Comparison of ENCODE assay signal across 9 cellular contexts in genomic region chr7:361680-362415, GRCh38.
DNase-seq lines count a peak whose midpoint lies in the region; ATAC-seq and TF ChIP-seq lines count a peak whose summit lies in the region.
"Had no signal": no experiment of that assay in that cellular context is flagged by ENCODE, and none has a peak within 500 bp of the region (broad histone marks: within the 10 kb centered on the region; RNA-seq: fewer than 3 reads in every experiment).

No MANE protein-coding gene starts in this region.

- H3K4me1 ChIP-seq in right atrium auricular region (peaks cover 0 to 9% of the 10 kb centered on the region in 2 donors), spleen (peaks cover 16 to 63% (median 46%) of the 10 kb centered on the region in 6 donors), BE2C (no peaks in the 10 kb centered on the region)

- H3K4me3 ChIP-seq in right atrium auricular region (peak overlapping the region; percentile 4 to 37), spleen (peak overlapping the region in 5 of 8 donors; percentile 1 to 51 (median 6)), BE2C (ENCODE audit: low read depth, low read length) (no peak overlapping the region)

- no peaks in the 10 kb centered on the region for H3K27me3 Mint-ChIP-seq in activated CD4-positive, alpha-beta T cell treated with anti-CD3 and anti-CD28 coated beads for 36 hours
- H3K27me3 Mint-ChIP-seq in activated CD4-positive, alpha-beta memory T cell treated with anti-CD3 and anti-CD28 coated beads, Interleukin-2, amount 10 ng/mL, durations not matched to agents 7 days and 5 days: peaks cover 9% of the 10 kb centered on the region

- peaks cover 7% of the 10 kb centered on the region for H3K9me3 Mint-ChIP-seq in activated CD4-positive, alpha-beta T cell treated with anti-CD3 and anti-CD28 coated beads for 36 hours (ENCODE audit: low read depth)
- H3K9me3 Mint-ChIP-seq in activated CD4-positive, alpha-beta memory T cell treated with anti-CD3 and anti-CD28 coated beads, Interleukin-2, amount 10 ng/mL, durations not matched to agents 7 days and 5 days: peaks cover 5% of the 10 kb centered on the region

- TF ChIP-seq CTCF in right atrium auricular region (IDR thresholded peaks at IDR 0.05) (no peak), spleen (IDR thresholded peaks at IDR 0.05 in 8 of 11, conservative IDR thresholded peaks at IDR 0.05 in 3 of 11) (no peak), BE2C (IDR thresholded peaks at IDR 0.05; ENCODE audit: low read depth, low read length) (no peak)

- H3K27ac Mint-ChIP-seq in activated CD4-positive, alpha-beta T cell treated with anti-CD3 and anti-CD28 coated beads for 36 hours: peak overlapping the region; percentile 90
- H3K27ac Mint-ChIP-seq in activated CD4-positive, alpha-beta memory T cell treated with anti-CD3 and anti-CD28 coated beads, Interleukin-2, amount 10 ng/mL, durations not matched to agents 7 days and 5 days: peak overlapping the region; percentile 77

- ATAC-seq in activated CD4-positive, alpha-beta T cell treated with anti-CD3 and anti-CD28 coated beads for 36 hours: no peak

- POLR2A ChIA-PET in activated CD4-positive, alpha-beta T cell treated with anti-CD3 and anti-CD28 coated beads for 36 hours (lab: Charles Lee): no interaction called here
- POLR2A ChIA-PET in activated CD4-positive, alpha-beta memory T cell treated with anti-CD3 and anti-CD28 coated beads, Interleukin-2, amount 10 ng/mL, durations not matched to agents 7 days and 5 days (lab: Charles Lee): interaction anchor here (0.9 to 1.9 kb wide), 3 partner anchors 10 to 222 kb away, joined by 3 to 27 read pairs (median 4); no protein-coding TSS in a partner anchor

- H3K27ac ChIP-seq in right atrium auricular region: no peak overlapping the region
- peak overlapping the region; percentile 9 to 69 (median 46) for H3K27ac ChIP-seq in spleen
- H3K27ac ChIP-seq: tibial artery had no signal

- TF ChIP-seq POLR2A in spleen (IDR thresholded peaks at IDR 0.05): no peak

- H3K4me3 Mint-ChIP-seq in activated CD4-positive, alpha-beta T cell treated with anti-CD3 and anti-CD28 coated beads for 36 hours: peak overlapping the region; percentile 62
- peak overlapping the region; percentile 47 for H3K4me3 Mint-ChIP-seq in activated CD4-positive, alpha-beta memory T cell treated with anti-CD3 and anti-CD28 coated beads, Interleukin-2, amount 10 ng/mL, durations not matched to agents 7 days and 5 days

- 55 to 74% (median 63%) methylated on average over 7 to 18 of the region's 18 CpGs for WGBS in spleen, 5 donors

- H3K36me3 Mint-ChIP-seq in activated CD4-positive, alpha-beta T cell treated with anti-CD3 and anti-CD28 coated beads for 36 hours (ENCODE audit: low read depth): peaks cover 3% of the 10 kb centered on the region
- H3K36me3 Mint-ChIP-seq in activated CD4-positive, alpha-beta memory T cell treated with anti-CD3 and anti-CD28 coated beads, Interleukin-2, amount 10 ng/mL, durations not matched to agents 7 days and 5 days (ENCODE audit: low read depth): peaks cover 8% of the 10 kb centered on the region

- H3K9me3 ChIP-seq in right atrium auricular region: peaks cover 0 to 6% of the 10 kb centered on the region in 2 donors
- H3K9me3 ChIP-seq in spleen: peaks cover 0 to 12% (median 9%) of the 10 kb centered on the region in 8 donors
- H3K9me3 ChIP-seq in BE2C: no peaks in the 10 kb centered on the region

- H3K27me3 ChIP-seq in right atrium auricular region (no peaks in the 10 kb centered on the region), spleen (replicated peaks in 1 of 7) (peaks cover 0 to 54% (median 5%) of the 10 kb centered on the region in 7 donors), BE2C (no peaks in the 10 kb centered on the region)

- no peaks in the 10 kb centered on the region for H3K36me3 ChIP-seq in right atrium auricular region
- H3K36me3 ChIP-seq in spleen: no peaks in the 10 kb centered on the region
- H3K36me3 ChIP-seq in BE2C: no peaks in the 10 kb centered on the region
- H3K36me3 ChIP-seq: tibial artery had no signal

- intact Hi-C loops in activated CD4-positive, alpha-beta T cell treated with anti-CD3 and anti-CD28 coated beads for 36 hours (cut with DNase I, micrococcal nuclease): loop anchor here (1.0 to 5.0 kb wide), 7 partner anchors 11 to 514 kb away; partner anchors contain the start of genes GET4 (in 1 of the 2), PDGFA (in 1 of the 2) and SUN1 (in 1 of the 2)
- intact Hi-C loops in spleen (cut with DNase I; ENCODE audit: low total_unique reads): no loop called here

- CTCF ChIA-PET in activated CD4-positive, alpha-beta T cell treated with anti-CD3 and anti-CD28 coated beads for 36 hours (lab: Charles Lee): interaction anchor here (0.7 to 0.9 kb wide), 2 partner anchors 20 to 96 kb away, joined by 4 read pairs; no protein-coding TSS in a partner anchor
- CTCF ChIA-PET in activated CD4-positive, alpha-beta memory T cell treated with anti-CD3 and anti-CD28 coated beads, Interleukin-2, amount 10 ng/mL, durations not matched to agents 7 days and 5 days (lab: Charles Lee): interaction anchor here (0.8 to 1.3 kb wide), 3 partner anchors 10 to 451 kb away, joined by 3 read pairs; no protein-coding TSS in a partner anchor

- peaks cover 63% of the 10 kb centered on the region for H3K4me1 Mint-ChIP-seq in activated CD4-positive, alpha-beta T cell treated with anti-CD3 and anti-CD28 coated beads for 36 hours
- H3K4me1 Mint-ChIP-seq in activated CD4-positive, alpha-beta memory T cell treated with anti-CD3 and anti-CD28 coated beads, Interleukin-2, amount 10 ng/mL, durations not matched to agents 7 days and 5 days: peaks cover 60% of the 10 kb centered on the region

- DNase-seq in activated CD4-positive, alpha-beta T cell treated with anti-CD3 and anti-CD28 coated beads for 36 hours: no peak
- DNase-seq in activated CD4-positive, alpha-beta T cell treated with anti-CD3 and anti-CD28 coated beads for 4 hours: no peak
- no peak for DNase-seq in activated CD4-positive, alpha-beta memory T cell treated with anti-CD3 and anti-CD28 coated beads, Interleukin-2, amount 10 ng/mL, durations not matched to agents 7 days and 5 days
- DNase-seq in right atrium auricular region (ENCODE audit: low spot score) (no peak), spleen (peak; percentile 28), mucosa of gallbladder (ENCODE audit: low spot score) (no peak), BE2C (no peak), NCI-H510A (lab: John Stamatoyannopoulos, UW) (no peak)
- DNase-seq: tibial artery had no signal

Comparison
In these comparisons a context has a peak if more than half of its experiments do, and no peak if none do; other contexts are left out.
1. H3K27ac ChIP-seq: peak in spleen (8 of 8); none in right atrium auricular region (0 of 2).